ENCODE assay signal across 8 cellular contexts in genomic region chr10:101214446-101215396, GRCh38. TPM values are rescaled to one million over a fixed set of nuclear protein-coding genes. Genes with fewer than 3 reads are reported as not detected.
DNase-seq lines count a peak whose midpoint lies in the region; ATAC-seq and TF ChIP-seq lines count a peak whose summit lies in the region.

No MANE protein-coding gene starts in this region.

- CTCF ChIA-PET in activated CD4-positive, alpha-beta T cell treated with anti-CD3 and anti-CD28 coated beads, Interleukin-2, amount 10 ng/mL, durations not matched to agents 7 days and 5 days (lab: Charles Lee), result interaction anchor here (0.6 to 3.3 kb wide), 25 partner anchors 9 to 570 kb away, joined by 3 to 27 read pairs (median 4); partner anchors contain the start of gene LBX1

- H3K36me3 ChIP-seq in GM23248 (ENCODE audit: low read depth), result no peaks in the 10 kb centered on the region

- peaks cover 5 to 7% of the 10 kb centered on the region in 2 donors for H3K36me3 Mint-ChIP-seq in CD14-positive monocyte
- H3K36me3 Mint-ChIP-seq in activated CD4-positive, alpha-beta T cell treated with anti-CD3 and anti-CD28 coated beads, Interleukin-2, amount 10 ng/mL, durations not matched to agents 7 days and 5 days (ENCODE audit: low read depth), result peaks cover 2% of the 10 kb centered on the region

- H3K4me3 ChIP-seq in GM23248 (peak overlapping the region; percentile 65), coronary artery (no peak overlapping the region)

- no peak overlapping the region for H3K27ac ChIP-seq in GM23248
- H3K27ac ChIP-seq in coronary artery, result no peak overlapping the region

- POLR2A ChIA-PET in activated CD4-positive, alpha-beta T cell treated with anti-CD3 and anti-CD28 coated beads, Interleukin-2, amount 10 ng/mL, durations not matched to agents 7 days and 5 days (lab: Charles Lee), result no interaction called here

- peak overlapping the region; percentile 75 for H3K4me2 ChIP-seq in GM23248 (ENCODE audit: unreplicated experiment)

- no peaks in the 10 kb centered on the region for H4K20me1 ChIP-seq in GM23248 (ENCODE audit: insufficient read depth)

- no peak for DNase-seq in CD14-positive monocyte (ENCODE audit: low spot score)
- DNase-seq in GM23248, result peak; percentile 68
- DNase-seq in NCI-H2227 treated with DMSO at 0.1 percent for 48 hours (lab: John Stamatoyannopoulos, UW), result peak; percentile 74
- peak; percentile 69 for DNase-seq in activated CD4-positive, alpha-beta T cell treated with anti-CD3 and anti-CD28 coated beads, Interleukin-2, amount 10 ng/mL, durations not matched to agents 7 days and 5 days
- DNase-seq in coronary artery (ENCODE audit: low spot score), result no peak
- peak; percentile 51 for DNase-seq in medulla oblongata (ENCODE audit: extremely low spot score)
- peak; percentile 63 to 66 for DNase-seq in stimulated activated CD8-positive, alpha-beta memory T cell treated with anti-CD3 and anti-CD28 coated beads, Interleukin-2, amount 100 ng/mL, for 48 hours (ENCODE audit: low read depth in 2 of 2)

- no peaks in the 10 kb centered on the region for H3K9me3 ChIP-seq in GM23248 (ENCODE audit: low read depth)

- peaks cover 93 to 99% (median 97%) of the 10 kb centered on the region in 3 donors for H3K27me3 Mint-ChIP-seq in CD14-positive monocyte (ENCODE audit: low read depth in 3 of 3)
- H3K27me3 Mint-ChIP-seq in activated CD4-positive, alpha-beta T cell treated with anti-CD3 and anti-CD28 coated beads, Interleukin-2, amount 10 ng/mL, durations not matched to agents 7 days and 5 days, result peaks cover 70% of the 10 kb centered on the region

- H3K4me1 ChIP-seq in GM23248 (ENCODE audit: insufficient read depth), result 0 out of 2 replicates have a peak, but pooled peaks cover 5% of the 10 kb centered on the region

- H3K9ac ChIP-seq in GM23248, result no peak overlapping the region

- peaks cover 81% of the 10 kb centered on the region for H3K27me3 ChIP-seq in GM23248 (replicated peaks; ENCODE audit: insufficient read depth)

- H3K4me3 Mint-ChIP-seq in CD14-positive monocyte, result peak overlapping the region in 1 of 2 donors; percentile 84
- peak overlapping the region; percentile 3 for H3K4me3 Mint-ChIP-seq in activated CD4-positive, alpha-beta T cell treated with anti-CD3 and anti-CD28 coated beads, Interleukin-2, amount 10 ng/mL, durations not matched to agents 7 days and 5 days

- peaks cover 26% of the 10 kb centered on the region for H3K4me1 Mint-ChIP-seq in CD14-positive monocyte
- peaks cover 20% of the 10 kb centered on the region for H3K4me1 Mint-ChIP-seq in activated CD4-positive, alpha-beta T cell treated with anti-CD3 and anti-CD28 coated beads, Interleukin-2, amount 10 ng/mL, durations not matched to agents 7 days and 5 days

- peak; percentile 93 for TF ChIP-seq CTCF in CD14-positive monocyte (IDR thresholded peaks at IDR 0.05)
- peak; percentile 83 for TF ChIP-seq CTCF in coronary artery (IDR thresholded peaks at IDR 0.05)

- no peaks in the 10 kb centered on the region for H3F3A ChIP-seq in GM23248 (ENCODE audit: insufficient read depth)

- WGBS in GM23248 (ENCODE audit: low coverage in 1 of 2, low lambda C conversion rate in 2 of 2, missing lambda C conversion rate in 2 of 2), 2 experiments, result 5 to 7% methylated on average over 47 to 48 of the region's 49 CpGs

- H2AFZ ChIP-seq in GM23248, result peak overlapping the region; percentile 67; the same call in 1 of the 2 replicates

- no peak for ATAC-seq in HG03108 (IDR thresholded peaks at IDR 0.05; ENCODE audit: unreplicated experiment)

- in situ Hi-C loops in GM23248 (cut with MboI), result loop anchor here (10.0 kb wide), 1 partner anchor 350 kb away; no protein-coding TSS in a partner anchor

- no peak overlapping the region for H3K27ac Mint-ChIP-seq in CD14-positive monocyte
- H3K27ac Mint-ChIP-seq in activated CD4-positive, alpha-beta T cell treated with anti-CD3 and anti-CD28 coated beads, Interleukin-2, amount 10 ng/mL, durations not matched to agents 7 days and 5 days, result peak overlapping the region; percentile 41

- no peaks in the 10 kb centered on the region for H3K9me2 ChIP-seq in GM23248 (ENCODE audit: insufficient read depth)

- H3K9me3 Mint-ChIP-seq in CD14-positive monocyte, result peaks cover 0 to 21% (median 10%) of the 10 kb centered on the region in 7 donors
- no peaks in the 10 kb centered on the region for H3K9me3 Mint-ChIP-seq in activated CD4-positive, alpha-beta T cell treated with anti-CD3 and anti-CD28 coated beads, Interleukin-2, amount 10 ng/mL, durations not matched to agents 7 days and 5 days

- intact Hi-C loops in CD14-positive monocyte (cut with micrococcal nuclease), result loop anchor here (5.0 to 10.0 kb wide), 4 partner anchors 230 to 568 kb away; partner anchors contain the start of genes FGF8 (in 1 of the 2) and NPM3 (in 1 of the 2)

- no peaks in the 10 kb centered on the region for H3K79me2 ChIP-seq in GM23248 (ENCODE audit: insufficient read depth)

RNA-seq across cellular contexts. Expression of gene LBX1, which starts 14.5 kb away (rescaled TPM):
- not detected for polyA plus RNA-seq in CD14-positive monocyte
- not detected in 2 replicates for total RNA-seq in GM23248 (2014; rRNA removed; shearing (Covaris generic))
- not detected in 2 replicates for polyA plus RNA-seq in GM23248 (2016; fragmentation: Nextera tagmentation; extraction: Ambion mirVana)
- total RNA-seq in activated CD4-positive, alpha-beta T cell treated with anti-CD3 and anti-CD28 coated beads, Interleukin-2, amount 10 ng/mL, durations not matched to agents 7 days and 5 days, result not detected

Comparison
In these comparisons a context has a peak if more than half of its experiments do, and no peak if none do; other contexts are left out.
1. DNase-seq: peak in GM23248 (single experiment), NCI-H2227 treated with DMSO at 0.1 percent for 48 hours (single experiment), activated CD4-positive, alpha-beta T cell treated with anti-CD3 and anti-CD28 coated beads, Interleukin-2, amount 10 ng/mL, durations not matched to agents 7 days and 5 days (single experiment), medulla oblongata (single experiment) and stimulated activated CD8-positive, alpha-beta memory T cell treated with anti-CD3 and anti-CD28 coated beads, Interleukin-2, amount 100 ng/mL, for 48 hours (2 of 2); none in CD14-positive monocyte (single experiment) and coronary artery (single experiment).